Comparison of ENCODE assay signal across 7 cellular contexts in the genomic region with DNA sequence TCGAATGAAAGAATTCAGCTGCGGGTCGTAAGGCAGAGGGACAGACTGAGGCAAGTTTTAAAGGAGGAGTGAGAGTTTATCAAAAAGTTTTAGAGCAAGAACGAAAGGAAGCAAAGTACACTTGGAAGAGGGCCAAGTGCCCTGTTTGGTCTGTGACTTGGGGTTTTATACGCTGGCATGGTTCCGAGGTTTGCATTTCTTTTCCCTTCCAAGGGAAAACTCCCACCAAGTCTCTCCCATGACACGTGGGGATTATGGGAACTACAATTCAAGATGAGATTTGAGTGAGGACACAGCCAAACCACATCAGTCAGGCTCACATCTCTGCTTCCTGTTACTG. TPM values are rescaled to one million over a fixed set of nuclear protein-coding genes. Genes with fewer than 3 reads are reported as not detected.
DNase-seq lines count a peak whose midpoint lies in the region; ATAC-seq, FAIRE-seq and TF ChIP-seq lines count a peak whose summit lies in the region.
"Not testable (repeated sequence)": the region's sequence is repeated elsewhere in the genome, so short reads cannot be mapped to it uniquely, and the experiment has no call there.

No MANE protein-coding gene starts in this region.

- not testable (repeated sequence) for TF ChIP-seq EP300 in K562 (IDR thresholded peaks at IDR 0.05; ENCODE audit: low read length); HepG2 (IDR thresholded peaks at IDR 0.05; ENCODE audit: low read depth in 2 of 2, low read length in 2 of 2); HepG2 (CRISPR knock-in tag; IDR thresholded peaks at IDR 0.05; ENCODE audit: borderline replicate concordance); stomach (IDR thresholded peaks at IDR 0.05)

- not testable (repeated sequence) for H3K9me3 ChIP-seq in SK-N-MC (ENCODE audit: low read depth, low read length); K562 (replicated peaks; ENCODE audit: control insufficient read depth, insufficient read depth, low read depth, low read length); HepG2 (ENCODE audit: low read length); stomach

- peak overlapping the region; percentile 18; the same call in 1 of the 2 replicates for H3K4me3 ChIP-seq in SK-N-MC
- H3K4me3 ChIP-seq in K562; fibroblast of pulmonary artery (replicated peaks; ENCODE audit: low read depth, low read length); HepG2 (replicated peaks in 1 of 3; ENCODE audit: insufficient read depth in 1 of 3, low read depth in 2 of 3, low read length in 3 of 3); stomach: not testable (repeated sequence)

- H3K27ac ChIP-seq in SK-N-MC = peak overlapping the region; percentile 64; the same call in 1 of the 2 replicates
- H3K27ac ChIP-seq in K562 (ENCODE audit: extremely low read depth, low read depth, low read length); HepG2 (ENCODE audit: extremely low read length, insufficient read depth, low read length); stomach: not testable (repeated sequence)

- POLR2A ChIA-PET in K562 (lab: Yijun Ruan, JAX) = interaction anchor here (2.1 kb wide), 1 partner anchor 12 kb away, joined by 5 read pairs; no protein-coding TSS in a partner anchor
- POLR2A ChIA-PET in HepG2 (lab: Yijun Ruan, JAX) = not testable (repeated sequence)

- not testable (repeated sequence) for H3K9ac ChIP-seq in SK-N-MC (ENCODE audit: insufficient read length); K562 (ENCODE audit: insufficient read depth in 1 of 2, low read depth in 2 of 2, low read length in 2 of 2)
- 0 out of 2 replicates have a peak overlapping the region, but pooled peaks have one; percentile 29 for H3K9ac ChIP-seq in HepG2 (ENCODE audit: insufficient read depth, low read depth, low read length)

- BruUV-seq in K562 (replicated peaks; lab: Mats Ljungman, UMichigan); HepG2 (replicated peaks; lab: Mats Ljungman, UMichigan): not testable (repeated sequence)

- ATAC-seq in K562 (0 out of 3 replicates have a peak, but pooled peaks have one; percentile 6), HepG2 (peak; percentile 57)

- not testable (repeated sequence) for H3K27me3 ChIP-seq in K562 (ENCODE audit: control insufficient read depth in 2 of 2, insufficient read depth in 2 of 2, low read length in 2 of 2); HepG2 (ENCODE audit: control insufficient read depth in 1 of 2, insufficient read depth in 2 of 2, low read length in 2 of 2); stomach

- H3K79me2 ChIP-seq in K562 (ENCODE audit: control insufficient read depth, insufficient read depth, low read length); HepG2 (ENCODE audit: insufficient read depth, low read length): not testable (repeated sequence)

- H3K4me2 ChIP-seq in K562 (ENCODE audit: insufficient read depth, low read length) = not testable (repeated sequence)
- H3K4me2 ChIP-seq in HepG2 (ENCODE audit: low read depth, low read length) = peak overlapping the region; percentile 66

- in situ Hi-C loops in K562 (cut with MboI); HepG2 (cut with HindIII; ENCODE audit: extremely low pct_ligation_motif_present, low pct_unique_long_range_greater_than_20kb): not testable (repeated sequence)

- H3K4me1 ChIP-seq in K562 (replicated peaks in 1 of 2; ENCODE audit: control insufficient read depth in 2 of 2, insufficient read depth in 2 of 2, low read length in 2 of 2) (peaks cover 0 to 12% of the 10 kb centered on the region in 2 experiments; a peak in 2 of 5 replicates), HepG2 (ENCODE audit: insufficient read depth, low read length) (peaks cover 23% of the 10 kb centered on the region)
- H3K4me1 ChIP-seq in stomach = not testable (repeated sequence)

- not testable (repeated sequence) for TF ChIP-seq POLR2A in K562 (conservative IDR thresholded peaks at IDR 0.05); HepG2 (IDR thresholded peaks at IDR 0.05; ENCODE audit: insufficient read depth in 1 of 2, low read depth in 2 of 2, low read length in 2 of 2); stomach (IDR thresholded peaks at IDR 0.05)

- H3K36me3 ChIP-seq in SK-N-MC (ENCODE audit: insufficient read depth, low read length); HepG2 (replicated peaks in 1 of 2; ENCODE audit: control insufficient read depth in 1 of 2, insufficient read depth in 2 of 2, low read length in 2 of 2); stomach: not testable (repeated sequence)
- H3K36me3 ChIP-seq in K562 (ENCODE audit: control insufficient read depth, insufficient read depth, low read length) = peaks cover 16% of the 10 kb centered on the region

- H4K20me1 ChIP-seq in K562 (replicated peaks; ENCODE audit: control insufficient read depth, insufficient read depth, low read length); HepG2 (ENCODE audit: insufficient read depth, low read length): not testable (repeated sequence)

- H3K9me1 ChIP-seq in K562 (ENCODE audit: control insufficient read depth, insufficient read depth, low read length) = not testable (repeated sequence)

- not testable (repeated sequence) for FAIRE-seq in K562 (lab: Jason Lieb, UNC); HepG2 (lab: Jason Lieb, UNC)

- not testable (repeated sequence) for TF ChIP-seq CTCF in K562 (IDR thresholded peaks at IDR 0.05 in 2 of 3, conservative IDR thresholded peaks at IDR 0.05 in 1 of 3; ENCODE audit: insufficient read depth in 2 of 3, low read depth in 1 of 3, low read length in 3 of 3); fibroblast of pulmonary artery (IDR thresholded peaks at IDR 0.05; ENCODE audit: low read length, missing control alignments); HepG2 (CRISPR knock-in tag; IDR thresholded peaks at IDR 0.05); stomach (IDR thresholded peaks at IDR 0.05)

- intact Hi-C loops in K562 (cut with micrococcal nuclease); HepG2 (cut with micrococcal nuclease; ENCODE audit: unreplicated experiment); stomach (cut with DNase I; ENCODE audit: low total_unique reads): not testable (repeated sequence)

- 56% methylated on average over 7 of the region's 7 CpGs for WGBS in K562 (ENCODE audit: insufficient coverage, low coverage, missing lambda C conversion rate)
- 5% methylated on average over 7 of the region's 7 CpGs for WGBS in HepG2 (ENCODE audit: low lambda C conversion rate)
- 35 to 50% (median 42%) methylated on average over 7 of the region's 7 CpGs for WGBS in stomach, 5 donors

- TF ChIP-seq RAD21 in K562 (CRISPR knock-in tag; conservative IDR thresholded peaks at IDR 0.05 in 1 of 2, IDR thresholded peaks at IDR 0.05 in 1 of 2); HepG2 (CRISPR knock-in tag; IDR thresholded peaks at IDR 0.05): not testable (repeated sequence)

- DNase-seq in HT-29 (ENCODE audit: low spot score) = peak; percentile 92
- DNase-seq in SK-N-MC (ENCODE audit: low read depth, low spot score); K562 (ENCODE audit: extremely low read depth in 1 of 4, low spot score in 3 of 4): not testable (repeated sequence)
- DNase-seq in fibroblast of pulmonary artery (ENCODE audit: low read depth) = peak; percentile 28
- peak; percentile 46 for DNase-seq in HepG2 (ENCODE audit: low spot score)
- peak; percentile 50 for DNase-seq in mucosa of gallbladder (ENCODE audit: low spot score)
- DNase-seq in stomach = peak; percentile 52

- not testable (repeated sequence) for H2AFZ ChIP-seq in K562 (ENCODE audit: low read depth, low read length)
- H2AFZ ChIP-seq in HepG2 (ENCODE audit: low read length) = peak overlapping the region; percentile 76

- CTCF ChIA-PET in K562 (lab: Yijun Ruan, JAX; ENCODE audit: low intra/inter-chr PET ratio); HepG2 (lab: Yijun Ruan, JAX; ENCODE audit: low intra/inter-chr PET ratio, low total read pairs): not testable (repeated sequence)

RNA-seq across cellular contexts. Expression of a gene that starts 22.8 kb away (rescaled TPM):
- total RNA-seq in HT-29 (2014; rRNA removed; shearing (Covaris generic)) = 594 and 703 TPM in 2 replicates
- 239 and 473 TPM in 2 replicates for total RNA-seq in K562 (2011; cell fraction: chromatin; rRNA removed; ENCODE audit: low replicate concordance)
- total RNA-seq in K562 (2011; cell fraction: nucleolus; rRNA removed) = 160 and 181 TPM in 2 replicates
- total RNA-seq in K562 (2011; cell fraction: nucleoplasm; rRNA removed) = 271 and 310 TPM in 2 replicates
- total RNA-seq in K562 (2014; rRNA removed) (1,056 and 1,105 TPM in 2 replicates), K562 (2014; rRNA removed; fragmentation: Illumina TruSeq; extraction: Trizol) (1,310 and 1,339 TPM in 2 replicates), K562 (2015; rRNA removed; fragmentation: Illumina TruSeq; extraction: Trizol) (1,290 and 1,307 TPM in 2 replicates), K562 (2021) (782 and 792 TPM in 2 replicates), HepG2 (2016; rRNA removed; fragmentation: Illumina TruSeq; extraction: Trizol) (708 and 1,053 TPM in 2 replicates), mucosa of gallbladder (133 TPM), stomach (100 to 1,000 TPM in 3 of 5 donors, 10 to 100 TPM in 2; 18.5 to 201 (median 116) TPM)
- polyA plus RNA-seq in K562 (2011; rRNA removed) (773 and 1,153 TPM in 2 replicates), K562 (2014; fragmentation: Illumina TruSeq; extraction: Trizol) (1,097 and 1,170 TPM in 2 replicates), K562 (2014; fragmentation: Nextera tagmentation; extraction: Ambion mirVana) (1,000 to 10,000 TPM in 1 of 2 experiments, 100 to 1,000 TPM in 1; 926 to 1,606 TPM), K562 (2014; rRNA removed) (798 and 941 TPM in 2 replicates), HepG2 (2011; rRNA removed) (294 and 319 TPM in 2 replicates), stomach (100 to 1,000 TPM; 104 to 116 (median 109) TPM)
- polyA plus RNA-seq in K562 (2011; cell fraction: cytosol; rRNA removed) = 486 and 691 TPM in 2 replicates
- polyA plus RNA-seq in K562 (2011; cell fraction: nucleus; rRNA removed) = 304 and 417 TPM in 2 replicates
- polyA plus RNA-seq in K562 (2012) = 564 and 1,172 TPM in 2 replicates
- polyA minus RNA-seq in K562 (2011; rRNA and poly(A)+ RNA removed) = 2,049 and 2,472 TPM in 2 replicates
- 548 and 692 TPM in 2 replicates for polyA minus RNA-seq in K562 (2011; cell fraction: cytosol; rRNA and poly(A)+ RNA removed)
- 155 and 246 TPM in 2 replicates for polyA minus RNA-seq in K562 (2011; cell fraction: nucleus; rRNA and poly(A)+ RNA removed)
- 114 and 133 TPM in 2 replicates for total RNA-seq in HepG2 (2016; cell fraction: cytosol; rRNA removed; fragmentation: Illumina TruSeq; extraction: Trizol; ENCODE audit: low read depth)
- 720 and 1,097 TPM in 2 replicates for total RNA-seq in HepG2 (2016; cell fraction: insoluble cytoplasmic fraction; rRNA removed; fragmentation: Illumina TruSeq; extraction: Trizol)
- 191 and 222 TPM in 2 replicates for total RNA-seq in HepG2 (2016; cell fraction: membrane; rRNA removed; fragmentation: Illumina TruSeq; extraction: Trizol)
- total RNA-seq in HepG2 (2016; cell fraction: nucleus; rRNA removed; fragmentation: Illumina TruSeq; extraction: Trizol) = 268 and 275 TPM in 2 replicates
- 302 and 393 TPM in 2 replicates for polyA plus RNA-seq in HepG2 (2011; cell fraction: cytosol; rRNA removed)
- 114 and 130 TPM in 2 replicates for polyA plus RNA-seq in HepG2 (2011; cell fraction: nucleus; rRNA removed)
- polyA plus RNA-seq in HepG2 (2012) = 339 and 386 TPM in 2 replicates
- polyA plus RNA-seq in HepG2 (2016; cell fraction: cytosol; fragmentation: Illumina TruSeq; extraction: Trizol; ENCODE audit: low read depth) = 82.0 and 88.3 TPM in 2 replicates
- 785 and 829 TPM in 2 replicates for polyA plus RNA-seq in HepG2 (2016; cell fraction: insoluble cytoplasmic fraction; fragmentation: Illumina TruSeq; extraction: Trizol; ENCODE audit: low read depth)
- polyA plus RNA-seq in HepG2 (2016; cell fraction: membrane; fragmentation: Illumina TruSeq; extraction: Trizol; ENCODE audit: low read depth) = 96.5 and 109 TPM in 2 replicates
- polyA plus RNA-seq in HepG2 (2016; cell fraction: nucleus; fragmentation: Illumina TruSeq; extraction: Trizol; ENCODE audit: insufficient read depth, low read depth) = 284 and 310 TPM in 2 replicates
- 354 and 1,739 TPM in 2 replicates for polyA minus RNA-seq in HepG2 (2011; rRNA and poly(A)+ RNA removed; ENCODE audit: low replicate concordance)
- 264 and 280 TPM in 2 replicates for polyA minus RNA-seq in HepG2 (2011; cell fraction: cytosol; rRNA and poly(A)+ RNA removed)
- 179 and 238 TPM in 2 replicates for polyA minus RNA-seq in HepG2 (2011; cell fraction: nucleus; rRNA and poly(A)+ RNA removed)

RNA-seq across cellular contexts. Expression of a gene that starts 23.2 kb away (rescaled TPM):
- total RNA-seq in HT-29 (2014; rRNA removed; shearing (Covaris generic)) = 20.4 and 24.0 TPM in 2 replicates
- total RNA-seq in K562 (2011; cell fraction: chromatin; rRNA removed; ENCODE audit: low replicate concordance) = 63.3 and 105 TPM in 2 replicates
- 33.5 and 38.3 TPM in 2 replicates for total RNA-seq in K562 (2011; cell fraction: nucleolus; rRNA removed)
- total RNA-seq in K562 (2011; cell fraction: nucleoplasm; rRNA removed) = 54.5 and 67.1 TPM in 2 replicates
- 26.2 and 30.2 TPM in 2 replicates for total RNA-seq in K562 (2014; rRNA removed)
- 44.4 and 46.2 TPM in 2 replicates for total RNA-seq in K562 (2014; rRNA removed; fragmentation: Illumina TruSeq; extraction: Trizol)
- 29.5 and 32.4 TPM in 2 replicates for total RNA-seq in K562 (2015; rRNA removed; fragmentation: Illumina TruSeq; extraction: Trizol)
- total RNA-seq in K562 (2021) = 29.1 and 32.2 TPM in 2 replicates
- 32.1 and 46.8 TPM in 2 replicates for polyA plus RNA-seq in K562 (2011; rRNA removed)
- polyA plus RNA-seq in K562 (2011; cell fraction: cytosol; rRNA removed) = 11.9 and 39.5 TPM in 2 replicates
- 38.0 and 40.7 TPM in 2 replicates for polyA plus RNA-seq in K562 (2011; cell fraction: nucleus; rRNA removed)
- polyA plus RNA-seq in K562 (2012) = 22.4 and 28.9 TPM in 2 replicates
- 36.9 and 41.1 TPM in 2 replicates for polyA plus RNA-seq in K562 (2014; fragmentation: Illumina TruSeq; extraction: Trizol)
- 10 to 100 TPM; 36.6 to 40.7 TPM for polyA plus RNA-seq in K562 (2014; fragmentation: Nextera tagmentation; extraction: Ambion mirVana)
- 28.3 and 38.4 TPM in 2 replicates for polyA plus RNA-seq in K562 (2014; rRNA removed)
- polyA minus RNA-seq in K562 (2011; rRNA and poly(A)+ RNA removed) = 48.5 and 54.2 TPM in 2 replicates
- polyA minus RNA-seq in K562 (2011; cell fraction: cytosol; rRNA and poly(A)+ RNA removed) = 10.5 and 16.6 TPM in 2 replicates
- polyA minus RNA-seq in K562 (2011; cell fraction: nucleus; rRNA and poly(A)+ RNA removed) = 20.2 and 38.1 TPM in 2 replicates
- 12.1 and 15.0 TPM in 2 replicates for total RNA-seq in HepG2 (2016; rRNA removed; fragmentation: Illumina TruSeq; extraction: Trizol)
- 4.0 and 4.9 TPM in 2 replicates for total RNA-seq in HepG2 (2016; cell fraction: cytosol; rRNA removed; fragmentation: Illumina TruSeq; extraction: Trizol; ENCODE audit: low read depth)
- 13.6 and 19.6 TPM in 2 replicates for total RNA-seq in HepG2 (2016; cell fraction: insoluble cytoplasmic fraction; rRNA removed; fragmentation: Illumina TruSeq; extraction: Trizol)
- total RNA-seq in HepG2 (2016; cell fraction: membrane; rRNA removed; fragmentation: Illumina TruSeq; extraction: Trizol) = 4.1 and 5.4 TPM in 2 replicates
- 16.6 and 21.5 TPM in 2 replicates for total RNA-seq in HepG2 (2016; cell fraction: nucleus; rRNA removed; fragmentation: Illumina TruSeq; extraction: Trizol)
- 3.7 and 5.7 TPM in 2 replicates for polyA plus RNA-seq in HepG2 (2011; rRNA removed)
- 5.1 and 9.0 TPM in 2 replicates for polyA plus RNA-seq in HepG2 (2011; cell fraction: cytosol; rRNA removed)
- 3.9 and 7.9 TPM in 2 replicates for polyA plus RNA-seq in HepG2 (2011; cell fraction: nucleus; rRNA removed)
- polyA plus RNA-seq in HepG2 (2012) = 4.2 and 4.3 TPM in 2 replicates
- polyA plus RNA-seq in HepG2 (2016; cell fraction: cytosol; fragmentation: Illumina TruSeq; extraction: Trizol; ENCODE audit: low read depth) = 1.1 and 1.9 TPM in 2 replicates
- polyA plus RNA-seq in HepG2 (2016; cell fraction: insoluble cytoplasmic fraction; fragmentation: Illumina TruSeq; extraction: Trizol; ENCODE audit: low read depth) = 10.6 and 12.7 TPM in 2 replicates
- polyA plus RNA-seq in HepG2 (2016; cell fraction: membrane; fragmentation: Illumina TruSeq; extraction: Trizol; ENCODE audit: low read depth) = 2.4 and 2.7 TPM in 2 replicates
- 16.2 and 20.4 TPM in 2 replicates for polyA plus RNA-seq in HepG2 (2016; cell fraction: nucleus; fragmentation: Illumina TruSeq; extraction: Trizol; ENCODE audit: insufficient read depth, low read depth)
- 5.1 and 23.0 TPM in 2 replicates for polyA minus RNA-seq in HepG2 (2011; rRNA and poly(A)+ RNA removed; ENCODE audit: low replicate concordance)
- 2.2 and 4.3 TPM in 2 replicates for polyA minus RNA-seq in HepG2 (2011; cell fraction: cytosol; rRNA and poly(A)+ RNA removed)
- 17.3 and 18.8 TPM in 2 replicates for polyA minus RNA-seq in HepG2 (2011; cell fraction: nucleus; rRNA and poly(A)+ RNA removed)
- total RNA-seq in mucosa of gallbladder = 26.8 TPM
- total RNA-seq in stomach = 10 to 100 TPM in 3 of 5 donors, 1 to 10 TPM in 2; 2.3 to 26.8 (median 20.7) TPM
- 10 to 100 TPM in 2 of 3 donors, 1 to 10 TPM in 1; 8.1 to 12.0 (median 10.5) TPM for polyA plus RNA-seq in stomach

RNA-seq across cellular contexts. Expression of a gene that starts 34.9 kb away (rescaled TPM):
- 8.7 and 12.9 TPM in 2 replicates for total RNA-seq in HT-29 (2014; rRNA removed; shearing (Covaris generic))
- 57.6 and 73.6 TPM in 2 replicates for total RNA-seq in K562 (2011; cell fraction: chromatin; rRNA removed; ENCODE audit: low replicate concordance)
- 41.8 and 51.0 TPM in 2 replicates for total RNA-seq in K562 (2011; cell fraction: nucleolus; rRNA removed)
- 60.6 and 76.3 TPM in 2 replicates for total RNA-seq in K562 (2011; cell fraction: nucleoplasm; rRNA removed)
- total RNA-seq in K562 (2014; rRNA removed) (22.6 and 30.0 TPM in 2 replicates), K562 (2014; rRNA removed; fragmentation: Illumina TruSeq; extraction: Trizol) (68.2 and 86.7 TPM in 2 replicates), K562 (2015; rRNA removed; fragmentation: Illumina TruSeq; extraction: Trizol) (54.7 and 55.5 TPM in 2 replicates), K562 (2021) (119 and 121 TPM in 2 replicates), HepG2 (2016; rRNA removed; fragmentation: Illumina TruSeq; extraction: Trizol) (11.5 and 19.6 TPM in 2 replicates), mucosa of gallbladder (90.1 TPM), stomach (10 to 100 TPM in 3 of 5 donors, 1 to 10 TPM in 1, not detected in 1; 2.7 to 23.1 (median 16.7) TPM)
- polyA plus RNA-seq in K562 (2011; rRNA removed) (183 and 192 TPM in 2 replicates), K562 (2014; fragmentation: Illumina TruSeq; extraction: Trizol) (140 and 144 TPM in 2 replicates), K562 (2014; fragmentation: Nextera tagmentation; extraction: Ambion mirVana) (10 to 100 TPM; 53.4 to 71.1 TPM), K562 (2014; rRNA removed) (109 and 128 TPM in 2 replicates), HepG2 (2011; rRNA removed) (12.7 and 17.0 TPM in 2 replicates), stomach (100 to 1,000 TPM in 1 of 3 donors, 10 to 100 TPM in 2; 19.0 to 153 (median 33.9) TPM)
- 228 and 464 TPM in 2 replicates for polyA plus RNA-seq in K562 (2011; cell fraction: cytosol; rRNA removed)
- 27.2 and 28.4 TPM in 2 replicates for polyA plus RNA-seq in K562 (2011; cell fraction: nucleus; rRNA removed)
- polyA plus RNA-seq in K562 (2012) = 129 and 225 TPM in 2 replicates
- polyA minus RNA-seq in K562 (2011; rRNA and poly(A)+ RNA removed) = 176 TPM in 2 replicates
- polyA minus RNA-seq in K562 (2011; cell fraction: cytosol; rRNA and poly(A)+ RNA removed) = 200 and 213 TPM in 2 replicates
- polyA minus RNA-seq in K562 (2011; cell fraction: nucleus; rRNA and poly(A)+ RNA removed) = 23.2 and 39.3 TPM in 2 replicates
- total RNA-seq in HepG2 (2016; cell fraction: cytosol; rRNA removed; fragmentation: Illumina TruSeq; extraction: Trizol; ENCODE audit: low read depth) = 5.2 TPM in 2 replicates
- 10.8 and 20.2 TPM in 2 replicates for total RNA-seq in HepG2 (2016; cell fraction: insoluble cytoplasmic fraction; rRNA removed; fragmentation: Illumina TruSeq; extraction: Trizol)
- total RNA-seq in HepG2 (2016; cell fraction: membrane; rRNA removed; fragmentation: Illumina TruSeq; extraction: Trizol) = 16.6 and 16.8 TPM in 2 replicates
- total RNA-seq in HepG2 (2016; cell fraction: nucleus; rRNA removed; fragmentation: Illumina TruSeq; extraction: Trizol) = 6.0 and 7.0 TPM in 2 replicates
- 17.0 and 27.6 TPM in 2 replicates for polyA plus RNA-seq in HepG2 (2011; cell fraction: cytosol; rRNA removed)
- 4.1 and 7.8 TPM in 2 replicates for polyA plus RNA-seq in HepG2 (2011; cell fraction: nucleus; rRNA removed)
- polyA plus RNA-seq in HepG2 (2012) = 16.9 and 18.5 TPM in 2 replicates
- 9.6 and 10.7 TPM in 2 replicates for polyA plus RNA-seq in HepG2 (2016; cell fraction: cytosol; fragmentation: Illumina TruSeq; extraction: Trizol; ENCODE audit: low read depth)
- polyA plus RNA-seq in HepG2 (2016; cell fraction: insoluble cytoplasmic fraction; fragmentation: Illumina TruSeq; extraction: Trizol; ENCODE audit: low read depth) = 42.7 and 43.4 TPM in 2 replicates
- 22.0 and 22.7 TPM in 2 replicates for polyA plus RNA-seq in HepG2 (2016; cell fraction: membrane; fragmentation: Illumina TruSeq; extraction: Trizol; ENCODE audit: low read depth)
- 16.1 and 16.6 TPM in 2 replicates for polyA plus RNA-seq in HepG2 (2016; cell fraction: nucleus; fragmentation: Illumina TruSeq; extraction: Trizol; ENCODE audit: insufficient read depth, low read depth)
- 30.1 and 125 TPM in 2 replicates for polyA minus RNA-seq in HepG2 (2011; rRNA and poly(A)+ RNA removed; ENCODE audit: low replicate concordance)
- polyA minus RNA-seq in HepG2 (2011; cell fraction: cytosol; rRNA and poly(A)+ RNA removed) = 17.9 and 19.5 TPM in 2 replicates
- 4.9 and 8.1 TPM in 2 replicates for polyA minus RNA-seq in HepG2 (2011; cell fraction: nucleus; rRNA and poly(A)+ RNA removed)
